11 cellular contexts compared by ENCODE assay signal in the genomic region with DNA sequence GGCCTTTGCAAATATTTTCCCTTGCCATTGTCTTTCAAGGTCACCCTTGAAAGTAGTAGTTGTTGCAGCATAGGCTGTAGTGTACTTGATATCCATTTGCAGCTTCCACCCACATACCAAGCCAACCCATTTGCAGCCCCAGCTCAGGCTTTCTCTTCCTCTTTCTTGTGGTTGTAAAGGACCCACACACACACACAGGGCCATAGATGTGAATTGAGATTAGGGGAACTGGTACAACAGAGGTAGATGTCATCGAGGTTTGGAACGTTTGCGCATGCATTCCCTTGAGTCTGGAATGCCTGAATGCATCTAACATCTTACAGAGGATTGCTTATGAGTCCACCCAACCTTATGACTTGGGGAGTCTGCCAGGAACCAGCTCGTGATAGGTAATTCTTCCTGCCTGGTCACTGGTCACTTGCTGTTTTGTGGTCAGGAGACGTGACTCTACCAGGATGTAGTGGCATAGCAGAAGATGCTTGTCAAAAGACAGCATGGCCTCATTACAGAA.
DNase-seq lines count a peak whose midpoint lies in the region; ATAC-seq and TF ChIP-seq lines count a peak whose summit lies in the region.
"Had no signal": no experiment of that assay in that cellular context is flagged by ENCODE, and none has a peak within 500 bp of the region (broad histone marks: within the 10 kb centered on the region; RNA-seq: fewer than 3 reads in every experiment).

No MANE protein-coding gene starts in this region.

- peak; percentile 24 for DNase-seq in KG1 (lab: John Stamatoyannopoulos, UW)
- DNase-seq in stimulated activated effector memory CD8-positive, alpha-beta T cell treated with anti-CD3 and anti-CD28 coated beads, Interleukin-12 subunit alpha, Interleukin-12 subunit beta, amount 100 ng/mL, for 72 hours (ENCODE audit: low spot score in 2 of 2), result no peak
- no peak for DNase-seq in endothelial cell (ENCODE audit: low spot score)
- no peak for DNase-seq in effector CD4-positive, alpha-beta T cell
- DNase-seq in activated naive CD4-positive, alpha-beta T cell treated with anti-CD3 and anti-CD28 coated beads for 36 hours, result no peak
- no peak for DNase-seq in hippocampal formation (lab: John Stamatoyannopoulos, UW)
- DNase-seq: activated CD4-positive, alpha-beta T cell treated with anti-CD3 and anti-CD28 coated beads, Interleukin-2, amount 50 U/mL, for 1 hour; stimulated activated CD4-positive, alpha-beta T cell treated with anti-CD3 and anti-CD28 coated beads, Interleukin-2, amount 100 ng/mL, for 24 hours had no signal

- TF ChIP-seq CTCF in endothelial cell (IDR thresholded peaks at IDR 0.05; ENCODE audit: unreplicated experiment), result no peak

- H3K9me3 Mint-ChIP-seq in stimulated activated effector memory CD8-positive, alpha-beta T cell treated with anti-CD3 and anti-CD28 coated beads, Interleukin-12 subunit alpha, Interleukin-12 subunit beta, amount 100 ng/mL, for 72 hours, result no peaks in the 10 kb centered on the region
- H3K9me3 Mint-ChIP-seq in endothelial cell (ENCODE audit: unreplicated experiment), result no peaks in the 10 kb centered on the region
- H3K9me3 Mint-ChIP-seq in activated naive CD4-positive, alpha-beta T cell treated with anti-CD3 and anti-CD28 coated beads for 36 hours, result no peaks in the 10 kb centered on the region

- ATAC-seq in GM19324 (IDR thresholded peaks at IDR 0.05; ENCODE audit: low FRiP score, unreplicated experiment) (peak; percentile 95), HG02870 (IDR thresholded peaks at IDR 0.05; ENCODE audit: unreplicated experiment) (peak; percentile 94)
- ATAC-seq in stimulated activated effector memory CD8-positive, alpha-beta T cell treated with anti-CD3 and anti-CD28 coated beads, Interleukin-12 subunit alpha, Interleukin-12 subunit beta, amount 100 ng/mL, for 72 hours, result peak; percentile 16

- no peak overlapping the region for H3K4me3 Mint-ChIP-seq in stimulated activated effector memory CD8-positive, alpha-beta T cell treated with anti-CD3 and anti-CD28 coated beads, Interleukin-12 subunit alpha, Interleukin-12 subunit beta, amount 100 ng/mL, for 72 hours
- no peak overlapping the region for H3K4me3 Mint-ChIP-seq in endothelial cell (ENCODE audit: unreplicated experiment)
- no peak overlapping the region for H3K4me3 Mint-ChIP-seq in activated naive CD4-positive, alpha-beta T cell treated with anti-CD3 and anti-CD28 coated beads for 36 hours
- H3K4me3 Mint-ChIP-seq: brain had no signal

- intact Hi-C loops in activated naive CD4-positive, alpha-beta T cell treated with anti-CD3 and anti-CD28 coated beads for 36 hours (cut with micrococcal nuclease), result no loop called here

- peaks cover 3% of the 10 kb centered on the region for H3K27me3 Mint-ChIP-seq in endothelial cell (ENCODE audit: unreplicated experiment)
- peaks cover 6% of the 10 kb centered on the region for H3K27me3 Mint-ChIP-seq in activated naive CD4-positive, alpha-beta T cell treated with anti-CD3 and anti-CD28 coated beads for 36 hours (ENCODE audit: low read depth)
- H3K27me3 Mint-ChIP-seq: brain had no signal

- H3K27ac Mint-ChIP-seq in stimulated activated effector memory CD8-positive, alpha-beta T cell treated with anti-CD3 and anti-CD28 coated beads, Interleukin-12 subunit alpha, Interleukin-12 subunit beta, amount 100 ng/mL, for 72 hours, result no peak overlapping the region
- no peak overlapping the region for H3K27ac Mint-ChIP-seq in endothelial cell (ENCODE audit: unreplicated experiment)
- no peak overlapping the region for H3K27ac Mint-ChIP-seq in activated naive CD4-positive, alpha-beta T cell treated with anti-CD3 and anti-CD28 coated beads for 36 hours
- H3K27ac Mint-ChIP-seq: brain had no signal

- H3K4me1 Mint-ChIP-seq in stimulated activated effector memory CD8-positive, alpha-beta T cell treated with anti-CD3 and anti-CD28 coated beads, Interleukin-12 subunit alpha, Interleukin-12 subunit beta, amount 100 ng/mL, for 72 hours, result peaks cover 16% of the 10 kb centered on the region
- no peaks in the 10 kb centered on the region for H3K4me1 Mint-ChIP-seq in endothelial cell (ENCODE audit: unreplicated experiment)
- no peaks in the 10 kb centered on the region for H3K4me1 Mint-ChIP-seq in activated naive CD4-positive, alpha-beta T cell treated with anti-CD3 and anti-CD28 coated beads for 36 hours (ENCODE audit: low read depth)

- H3K36me3 Mint-ChIP-seq in stimulated activated effector memory CD8-positive, alpha-beta T cell treated with anti-CD3 and anti-CD28 coated beads, Interleukin-12 subunit alpha, Interleukin-12 subunit beta, amount 100 ng/mL, for 72 hours, result no peaks in the 10 kb centered on the region
- H3K36me3 Mint-ChIP-seq in endothelial cell (ENCODE audit: low read depth, unreplicated experiment), result no peaks in the 10 kb centered on the region
- no peaks in the 10 kb centered on the region for H3K36me3 Mint-ChIP-seq in activated naive CD4-positive, alpha-beta T cell treated with anti-CD3 and anti-CD28 coated beads for 36 hours (ENCODE audit: low read depth)
- H3K36me3 Mint-ChIP-seq: brain had no signal

- CTCF ChIA-PET in activated naive CD4-positive, alpha-beta T cell treated with anti-CD3 and anti-CD28 coated beads for 36 hours (lab: Charles Lee), result no interaction called here

Comparison
In these comparisons a context has a peak if more than half of its experiments do, and no peak if none do; other contexts are left out.
1. ATAC-seq: peak in every context shown above with its lines; median percentile 95 in GM19324; 94 in HG02870; 16 in stimulated activated effector memory CD8-positive, alpha-beta T cell treated with anti-CD3 and anti-CD28 coated beads, Interleukin-12 subunit alpha, Interleukin-12 subunit beta, amount 100 ng/mL, for 72 hours.